ENCODE assay signal across 27 cellular contexts in genomic region chr4:116233971-116234370, GRCh38.
"Had no signal": no experiment of that assay in that cellular context is flagged by ENCODE, and none has a peak within 500 bp of the region (broad histone marks: within the 10 kb centered on the region; RNA-seq: fewer than 3 reads in every experiment).

No MANE protein-coding gene starts in this region.

- H3K36me3 ChIP-seq: ascending aorta had no signal

- DNase-seq: activated B cell treated with CpG ODN at 0.5 μM for 24 hours; activated CD4-positive, alpha-beta memory T cell treated with anti-CD3 and anti-CD28 coated beads for 36 hours; activated CD4-positive, alpha-beta T cell treated with anti-CD3 and anti-CD28 coated beads for 4 hours; activated CD4-positive, alpha-beta T cell treated with anti-CD3 and anti-CD28 coated beads, Interleukin-2, amount 10 ng/mL, durations not matched to agents 24 days and 14 days; activated CD4-positive, alpha-beta T cell treated with anti-CD3 and anti-CD28 coated beads, Interleukin-2, amount 50 U/mL, for 1 hour; activated CD4-positive, alpha-beta T cell treated with anti-CD3 and anti-CD28 coated beads, Interleukin-2, amount 50 U/mL, for 4 hours; activated CD4-positive, CD25-positive, alpha-beta regulatory T cell treated with anti-CD3 and anti-CD28 coated beads, Interleukin-2, amount 50 U/mL, for 72 hours; activated CD8-positive, alpha-beta memory T cell treated with anti-CD3 and anti-CD28 coated beads, Interleukin-2, amount 50 U/mL, for 4 hours; activated CD8-positive, alpha-beta T cell treated with anti-CD3 and anti-CD28 coated beads for 36 hours; activated gamma-delta T cell; activated naive CD4-positive, alpha-beta T cell treated with anti-CD3 and anti-CD28 coated beads, Interleukin-2, amount 10 ng/mL, durations not matched to agents 7 days and 5 days; activated naive CD4-positive, alpha-beta T cell treated with Interleukin-2 at 50 U/mL for 16 hours; activated naive CD8-positive, alpha-beta T cell treated with anti-CD3 and anti-CD28 coated beads, Interleukin-2, amount 10 ng/mL, durations not matched to agents 7 days and 5 days; activated naive CD8-positive, alpha-beta T cell treated with anti-CD3 and anti-CD28 coated beads, Interleukin-2, amount 50 U/mL, for 24 hours; activated T-cell treated with anti-CD3 and anti-CD28 coated beads for 4 hours; activated T-cell treated with anti-CD3 and anti-CD28 coated beads, Interleukin-2, amount 50 U/mL, for 1 hour; activated T-cell treated with anti-CD3 and anti-CD28 coated beads, Interleukin-2, amount 50 U/mL, for 4 hours; activated T-cell treated with anti-CD3 and anti-CD28 coated beads, Interleukin-2, amount 50 U/mL, for 72 hours; amygdala; anterior cingulate cortex; SW 1271; T-helper 1 cell; T-helper 2 cell; T-helper 9 cell had no signal

- H3K4me1 ChIP-seq: ascending aorta had no signal

- H3K4me3 ChIP-seq: ascending aorta had no signal

- FAIRE-seq: TTC549 had no signal

- H3K27ac ChIP-seq: ascending aorta, VCaP had no signal

- H3K27me3 ChIP-seq: ascending aorta had no signal
